ENCODE assay signal across 29 cellular contexts in the genomic region with DNA sequence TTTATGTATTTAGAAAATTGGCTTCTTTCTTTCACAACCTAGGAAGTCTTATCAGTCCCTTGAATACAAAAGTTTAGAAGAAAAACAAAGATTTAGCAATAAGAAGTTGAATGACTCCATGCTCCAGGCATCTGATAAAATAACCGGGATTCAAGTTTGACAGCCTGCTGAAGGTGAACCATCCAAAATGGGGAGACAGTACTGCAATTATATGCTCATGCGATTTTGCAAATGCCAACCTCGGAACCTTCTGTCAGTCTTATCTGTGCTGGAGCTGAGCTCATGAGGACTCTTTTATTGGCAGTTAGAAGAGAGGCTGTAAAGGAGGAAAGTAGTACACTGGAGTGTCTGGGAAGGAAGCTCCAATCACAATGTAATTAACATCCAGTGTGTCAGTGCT.
A peak's percentile ranks its signal among the peaks of the same experiment; 100 is the strongest.
DNase-seq lines count a peak whose midpoint lies in the region; ATAC-seq, FAIRE-seq and TF ChIP-seq lines count a peak whose summit lies in the region.
"Had no signal": no experiment of that assay in that cellular context is flagged by ENCODE, and none has a peak within 500 bp of the region (broad histone marks: within the 10 kb centered on the region; RNA-seq: fewer than 3 reads in every experiment).

No MANE protein-coding gene starts in this region.

- TF ChIP-seq POLR2A in GM12891 (IDR thresholded peaks at IDR 0.05; ENCODE audit: low read depth, low read length) = no peak

- intact Hi-C loops in Right ventricle myocardium inferior (cut with DNase I) (no loop called here), cardiac septum (cut with DNase I) (no loop called here), ascending aorta (cut with DNase I) (no loop called here), right cardiac atrium (cut with DNase I) (no loop called here)

- H3K4me3 ChIP-seq in ascending aorta (no peak overlapping the region), right cardiac atrium (ENCODE audit: low read length) (no peak overlapping the region), thoracic aorta (no peak overlapping the region)
- H3K4me3 ChIP-seq: BLaER1, esophagus muscularis mucosa, gastrocnemius medialis, HAP-1, prostate gland, thyroid gland had no signal

- H3K27ac ChIP-seq in ascending aorta = peak overlapping the region; percentile 35 to 54
- H3K27ac ChIP-seq in right cardiac atrium (ENCODE audit: low read length) = no peak overlapping the region
- peak overlapping the region; percentile 34 to 41 for H3K27ac ChIP-seq in thoracic aorta
- H3K27ac ChIP-seq: BLaER1, esophagus muscularis mucosa, gastrocnemius medialis, neutrophil, prostate gland, thyroid gland had no signal

- H3K4me1 ChIP-seq in ascending aorta = peaks cover 0 to 29% of the 10 kb centered on the region in 2 donors
- H3K4me1 ChIP-seq in right cardiac atrium (ENCODE audit: control insufficient read depth, insufficient read depth, low read length) = peaks cover 2% of the 10 kb centered on the region
- H3K4me1 ChIP-seq in thoracic aorta (ENCODE audit: control insufficient read depth in 1 of 2, low read depth in 2 of 2) = peaks cover 13 to 54% of the 10 kb centered on the region in 2 donors
- H3K4me1 ChIP-seq: HAP-1, prostate gland had no signal

- H3K36me3 ChIP-seq in ascending aorta = peaks cover 0 to 5% of the 10 kb centered on the region in 2 donors
- no peaks in the 10 kb centered on the region for H3K36me3 ChIP-seq in thoracic aorta
- H3K36me3 ChIP-seq: prostate gland had no signal

- DNase-seq in Right ventricle myocardium inferior (ENCODE audit: missing footprints) (no peak), cardiac septum (ENCODE audit: low spot score) (no peak), ascending aorta (ENCODE audit: low spot score in 2 of 2) (peak in 1 of 2 donors; percentile 39), right cardiac atrium (no peak), thoracic aorta (ENCODE audit: low spot score) (no peak), HuH-7 (ENCODE audit: low spot score) (no peak), GM12891 (ENCODE audit: insufficient read length, low spot score) (no peak)
- no peak for DNase-seq in stimulated activated CD4-positive, alpha-beta T cell treated with anti-CD3 and anti-CD28 coated beads, Interleukin-4, amount 100 ng/mL, for 4 hours
- DNase-seq: ACHN; activated CD4-positive, alpha-beta T cell treated with anti-CD3 and anti-CD28 coated beads, Interleukin-2, amount 10 ng/mL, durations not matched to agents 7 days and 5 days; activated CD8-positive, alpha-beta memory T cell treated with anti-CD3 and anti-CD28 coated beads, Interleukin-2, amount 10 ng/mL, durations not matched to agents 7 days and 5 days; activated naive CD4-positive, alpha-beta T cell treated with anti-CD3 and anti-CD28 coated beads for 36 hours; amygdala; gastrocnemius medialis; GF-D8; Karpas-422; left cardiac atrium; mesenchymal stem cell; NCI-H1694; NCI-H526 treated with DMSO at 0.1 percent for 48 hours; SIG-M5; stimulated activated naive CD8-positive, alpha-beta T cell treated with anti-CD3 and anti-CD28 coated beads, Interleukin-15, Interleukin-2, amounts not matched to agents 100 U/mL and 50 U/mL, for 24 hours; T1000; thyroid gland had no signal

- 35% methylated on average over 3 of the region's 3 CpGs for WGBS in right cardiac atrium

- H3K27me3 ChIP-seq in ascending aorta = no peaks in the 10 kb centered on the region
- H3K27me3 ChIP-seq in right cardiac atrium (ENCODE audit: control insufficient read depth, insufficient read depth) = no peaks in the 10 kb centered on the region
- H3K27me3 ChIP-seq in thoracic aorta (replicated peaks; ENCODE audit: insufficient read depth) = no peaks in the 10 kb centered on the region
- H3K27me3 ChIP-seq: BLaER1, esophagus muscularis mucosa, gastrocnemius medialis, neutrophil, thyroid gland had no signal

- no peaks in the 10 kb centered on the region for H3K9me3 ChIP-seq in ascending aorta
- no peaks in the 10 kb centered on the region for H3K9me3 ChIP-seq in right cardiac atrium (ENCODE audit: control insufficient read depth, low read length)
- no peaks in the 10 kb centered on the region for H3K9me3 ChIP-seq in thoracic aorta
- H3K9me3 ChIP-seq: esophagus muscularis mucosa, gastrocnemius medialis, HAP-1, neutrophil, prostate gland, thyroid gland had no signal

- TF ChIP-seq CTCF in ascending aorta (IDR thresholded peaks at IDR 0.05) = no peak
- no peak for TF ChIP-seq CTCF in thoracic aorta (IDR thresholded peaks at IDR 0.05)

- FAIRE-seq in GM12891 (lab: Jason Lieb, UNC) = no peak

- peak; percentile 5 for ATAC-seq in Right ventricle myocardium inferior
- ATAC-seq in right cardiac atrium = peak; percentile 51 to 59
- no peak for ATAC-seq in thoracic aorta (ENCODE audit: insufficient number of reproducible peaks, low FRiP score, low read depth)
- ATAC-seq: activated CD8-positive, alpha-beta memory T cell treated with anti-CD3 and anti-CD28 coated beads, Interleukin-2, amount 10 ng/mL, durations not matched to agents 7 days and 5 days; gastrocnemius medialis; stimulated activated naive CD8-positive, alpha-beta T cell treated with anti-CD3 and anti-CD28 coated beads, Interleukin-15, Interleukin-2, amounts not matched to agents 100 U/mL and 50 U/mL, for 24 hours had no signal

TF ChIP-seq in GM12891, 5 proteins besides CTCF, POLR2A, EP300 and RAD21:
- TF ChIP-seq SPI1 (IDR thresholded peaks at IDR 0.05; ENCODE audit: low read depth, low read length) (no peak), POU2F2 (IDR thresholded peaks at IDR 0.05; ENCODE audit: low read depth, low read length) (no peak), TAF1 (IDR thresholded peaks at IDR 0.05; ENCODE audit: low read depth, low read length) (no peak), POLR2AphosphoS5 (IDR thresholded peaks at IDR 0.05; ENCODE audit: low read depth, low read length) (no peak), PAX5 (IDR thresholded peaks at IDR 0.05; ENCODE audit: insufficient read depth, low read length, severe bottlenecking) (no peak)
